ENCODE assay signal across 12 cellular contexts in the genomic region with DNA sequence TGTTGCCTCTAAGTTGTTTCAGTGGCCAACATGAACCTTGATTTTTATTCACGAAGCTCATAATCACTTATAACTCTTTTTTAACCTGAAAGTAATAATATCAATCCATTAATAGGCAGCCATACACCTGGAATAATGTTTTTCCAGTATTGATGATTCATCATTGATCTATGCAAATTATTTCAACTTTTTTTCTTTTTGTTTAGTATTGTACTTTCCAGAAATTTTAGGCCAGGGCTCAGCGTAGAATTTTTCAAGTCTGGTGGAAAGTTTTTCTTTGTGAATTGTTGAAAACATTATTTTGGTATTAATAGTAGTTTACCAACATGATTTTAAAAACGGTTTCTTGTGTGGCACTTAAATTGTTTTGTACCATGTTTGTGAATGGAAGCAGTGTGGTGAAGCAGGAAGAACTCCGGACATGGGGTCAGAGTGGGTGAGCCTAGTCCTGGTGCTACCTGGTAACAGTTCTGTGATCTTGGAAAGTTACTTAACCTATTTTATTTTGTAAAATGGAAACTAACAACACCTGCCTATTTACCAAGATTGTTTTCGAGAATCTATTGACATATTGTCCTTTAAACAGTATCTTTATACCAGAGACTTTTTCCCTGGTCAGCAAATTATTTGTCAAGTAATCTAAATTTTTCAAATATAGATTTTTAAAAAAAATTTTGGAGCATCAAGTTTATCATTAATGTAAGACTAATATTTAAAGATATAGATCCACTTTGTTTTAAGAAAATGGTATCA. TPM values are rescaled to one million over a fixed set of nuclear protein-coding genes. Genes with fewer than 3 reads are reported as not detected.
DNase-seq lines count a peak whose midpoint lies in the region; ATAC-seq and TF ChIP-seq lines count a peak whose summit lies in the region.
"Had no signal": no experiment of that assay in that cellular context is flagged by ENCODE, and none has a peak within 500 bp of the region (broad histone marks: within the 10 kb centered on the region; RNA-seq: fewer than 3 reads in every experiment).

No MANE protein-coding gene starts in this region.

- H3K9me3 Mint-ChIP-seq in natural killer cell treated with Interleukin-12 subunit alpha and Interleukin-12 subunit beta and Interleukin-15 and Interleukin-18, amount 100 ng/mL, for 72 hours = no peaks in the 10 kb centered on the region
- no peaks in the 10 kb centered on the region for H3K9me3 Mint-ChIP-seq in natural killer cell
- H3K9me3 Mint-ChIP-seq in activated T-helper 1 cell treated with anti-CD3 and anti-CD28 coated beads, Interleukin-12 subunit alpha, Interleukin-12 subunit beta, Interleukin-2, Interleukin-4 antibody, amounts not matched to agents 30 ng/mL and 10 ng/mL and 1 ng/mL, durations not matched to agents 14 hours and 24 hours and 36 hours = no peaks in the 10 kb centered on the region

- H3K36me3 ChIP-seq in kidney epithelial cell (ENCODE audit: control insufficient read depth, insufficient read depth, low read length) = no peaks in the 10 kb centered on the region
- H3K36me3 ChIP-seq: upper lobe of left lung had no signal

- peak overlapping the region; percentile 12 for H3K4me3 ChIP-seq in kidney epithelial cell (ENCODE audit: low read depth, low read length)

- H3K27ac Mint-ChIP-seq in natural killer cell treated with Interleukin-12 subunit alpha and Interleukin-12 subunit beta and Interleukin-15 and Interleukin-18, amount 100 ng/mL, for 72 hours = no peak overlapping the region
- no peak overlapping the region for H3K27ac Mint-ChIP-seq in natural killer cell
- H3K27ac Mint-ChIP-seq in activated T-helper 1 cell treated with anti-CD3 and anti-CD28 coated beads, Interleukin-12 subunit alpha, Interleukin-12 subunit beta, Interleukin-2, Interleukin-4 antibody, amounts not matched to agents 30 ng/mL and 10 ng/mL and 1 ng/mL, durations not matched to agents 14 hours and 24 hours and 36 hours = peak overlapping the region; percentile 24

- no peaks in the 10 kb centered on the region for H3K36me3 Mint-ChIP-seq in natural killer cell treated with Interleukin-12 subunit alpha and Interleukin-12 subunit beta and Interleukin-15 and Interleukin-18, amount 100 ng/mL, for 72 hours
- no peaks in the 10 kb centered on the region for H3K36me3 Mint-ChIP-seq in natural killer cell
- H3K36me3 Mint-ChIP-seq in activated T-helper 1 cell treated with anti-CD3 and anti-CD28 coated beads, Interleukin-12 subunit alpha, Interleukin-12 subunit beta, Interleukin-2, Interleukin-4 antibody, amounts not matched to agents 30 ng/mL and 10 ng/mL and 1 ng/mL, durations not matched to agents 14 hours and 24 hours and 36 hours (ENCODE audit: low read depth) = peaks cover 8% of the 10 kb centered on the region
- H3K36me3 Mint-ChIP-seq: CD14-positive monocyte had no signal

- no peak for TF ChIP-seq CTCF in natural killer cell (IDR thresholded peaks at IDR 0.05)
- no peak for TF ChIP-seq CTCF in kidney epithelial cell (IDR thresholded peaks at IDR 0.05; ENCODE audit: insufficient read depth, low read length, poor library complexity, severe bottlenecking)

- H3K27me3 Mint-ChIP-seq in natural killer cell treated with Interleukin-12 subunit alpha and Interleukin-12 subunit beta and Interleukin-15 and Interleukin-18, amount 100 ng/mL, for 72 hours = no peaks in the 10 kb centered on the region
- no peaks in the 10 kb centered on the region for H3K27me3 Mint-ChIP-seq in natural killer cell (ENCODE audit: low read depth in 2 of 2)
- no peaks in the 10 kb centered on the region for H3K27me3 Mint-ChIP-seq in activated T-helper 1 cell treated with anti-CD3 and anti-CD28 coated beads, Interleukin-12 subunit alpha, Interleukin-12 subunit beta, Interleukin-2, Interleukin-4 antibody, amounts not matched to agents 30 ng/mL and 10 ng/mL and 1 ng/mL, durations not matched to agents 14 hours and 24 hours and 36 hours (ENCODE audit: insufficient read depth)

- no peak for ATAC-seq in natural killer cell treated with Interleukin-12 subunit alpha and Interleukin-12 subunit beta and Interleukin-15 and Interleukin-18, amount 100 ng/mL, for 72 hours
- ATAC-seq in natural killer cell (no peak), HG02623 (IDR thresholded peaks at IDR 0.05; ENCODE audit: unreplicated experiment) (no peak), HG02588 (IDR thresholded peaks at IDR 0.05; ENCODE audit: unreplicated experiment) (no peak), GM21360 (IDR thresholded peaks at IDR 0.05; ENCODE audit: unreplicated experiment) (no peak)

- no peak for DNase-seq in natural killer cell treated with Interleukin-12 subunit alpha and Interleukin-12 subunit beta and Interleukin-15 and Interleukin-18, amount 100 ng/mL, for 72 hours (ENCODE audit: low spot score)
- DNase-seq in natural killer cell (no peak), kidney epithelial cell (ENCODE audit: low read depth) (no peak), RPMI8226 (no peak)
- DNase-seq in activated T-helper 1 cell treated with anti-CD3 and anti-CD28 coated beads, Interleukin-12 subunit alpha, Interleukin-12 subunit beta, Interleukin-2, Interleukin-4 antibody, amounts not matched to agents 30 ng/mL and 10 ng/mL and 1 ng/mL, durations not matched to agents 14 hours and 24 hours and 36 hours (ENCODE audit: low spot score) = no peak
- DNase-seq: HCEC 1CT, NCI-H1092 treated with DMSO at 0.1 percent for 48 hours, upper lobe of left lung had no signal

- intact Hi-C loops in natural killer cell (cut with micrococcal nuclease) = no loop called here
- intact Hi-C loops in activated T-helper 1 cell treated with anti-CD3 and anti-CD28 coated beads, Interleukin-12 subunit alpha, Interleukin-12 subunit beta, Interleukin-2, Interleukin-4 antibody, amounts not matched to agents 30 ng/mL and 10 ng/mL and 1 ng/mL, durations not matched to agents 14 hours and 24 hours and 36 hours (cut with micrococcal nuclease) = no loop called here

- H3K27me3 ChIP-seq in kidney epithelial cell (ENCODE audit: control insufficient read depth, insufficient read depth, low read length) = no peaks in the 10 kb centered on the region
- H3K27me3 ChIP-seq: upper lobe of left lung had no signal

- H3K4me1 Mint-ChIP-seq in natural killer cell treated with Interleukin-12 subunit alpha and Interleukin-12 subunit beta and Interleukin-15 and Interleukin-18, amount 100 ng/mL, for 72 hours (ENCODE audit: low read depth in 2 of 2) = peaks cover 5 to 19% of the 10 kb centered on the region in 2 donors
- H3K4me1 Mint-ChIP-seq in natural killer cell = peaks cover 7 to 33% of the 10 kb centered on the region in 2 donors
- H3K4me1 Mint-ChIP-seq in activated T-helper 1 cell treated with anti-CD3 and anti-CD28 coated beads, Interleukin-12 subunit alpha, Interleukin-12 subunit beta, Interleukin-2, Interleukin-4 antibody, amounts not matched to agents 30 ng/mL and 10 ng/mL and 1 ng/mL, durations not matched to agents 14 hours and 24 hours and 36 hours (ENCODE audit: low read depth) = peaks cover 35% of the 10 kb centered on the region

- H3K4me3 Mint-ChIP-seq in natural killer cell treated with Interleukin-12 subunit alpha and Interleukin-12 subunit beta and Interleukin-15 and Interleukin-18, amount 100 ng/mL, for 72 hours = peak overlapping the region; percentile 46
- H3K4me3 Mint-ChIP-seq in natural killer cell = no peak overlapping the region
- H3K4me3 Mint-ChIP-seq in activated T-helper 1 cell treated with anti-CD3 and anti-CD28 coated beads, Interleukin-12 subunit alpha, Interleukin-12 subunit beta, Interleukin-2, Interleukin-4 antibody, amounts not matched to agents 30 ng/mL and 10 ng/mL and 1 ng/mL, durations not matched to agents 14 hours and 24 hours and 36 hours = peak overlapping the region; percentile 32
- H3K4me3 Mint-ChIP-seq: CD14-positive monocyte had no signal

RNA-seq across cellular contexts. Expression of a gene that starts 2.3 kb away (rescaled TPM):
- 10 to 100 TPM; 21.7 to 47.7 TPM for total RNA-seq in natural killer cell treated with Interleukin-12 subunit alpha and Interleukin-12 subunit beta and Interleukin-15 and Interleukin-18, amount 100 ng/mL, for 72 hours
- total RNA-seq in natural killer cell = 10 to 100 TPM in 2 of 3 donors, 1 to 10 TPM in 1; 9.5 to 20.5 (median 13.9) TPM
- 31.3 and 34.6 TPM in 2 replicates for total RNA-seq in activated T-helper 1 cell treated with anti-CD3 and anti-CD28 coated beads, Interleukin-12 subunit alpha, Interleukin-12 subunit beta, Interleukin-2, Interleukin-4 antibody, amounts not matched to agents 30 ng/mL and 10 ng/mL and 1 ng/mL, durations not matched to agents 14 hours and 24 hours and 36 hours
- total RNA-seq in kidney epithelial cell = 16.6 and 17.1 TPM in 2 replicates
